Comparison of ENCODE assay signal across 8 cellular contexts in the genomic region with DNA sequence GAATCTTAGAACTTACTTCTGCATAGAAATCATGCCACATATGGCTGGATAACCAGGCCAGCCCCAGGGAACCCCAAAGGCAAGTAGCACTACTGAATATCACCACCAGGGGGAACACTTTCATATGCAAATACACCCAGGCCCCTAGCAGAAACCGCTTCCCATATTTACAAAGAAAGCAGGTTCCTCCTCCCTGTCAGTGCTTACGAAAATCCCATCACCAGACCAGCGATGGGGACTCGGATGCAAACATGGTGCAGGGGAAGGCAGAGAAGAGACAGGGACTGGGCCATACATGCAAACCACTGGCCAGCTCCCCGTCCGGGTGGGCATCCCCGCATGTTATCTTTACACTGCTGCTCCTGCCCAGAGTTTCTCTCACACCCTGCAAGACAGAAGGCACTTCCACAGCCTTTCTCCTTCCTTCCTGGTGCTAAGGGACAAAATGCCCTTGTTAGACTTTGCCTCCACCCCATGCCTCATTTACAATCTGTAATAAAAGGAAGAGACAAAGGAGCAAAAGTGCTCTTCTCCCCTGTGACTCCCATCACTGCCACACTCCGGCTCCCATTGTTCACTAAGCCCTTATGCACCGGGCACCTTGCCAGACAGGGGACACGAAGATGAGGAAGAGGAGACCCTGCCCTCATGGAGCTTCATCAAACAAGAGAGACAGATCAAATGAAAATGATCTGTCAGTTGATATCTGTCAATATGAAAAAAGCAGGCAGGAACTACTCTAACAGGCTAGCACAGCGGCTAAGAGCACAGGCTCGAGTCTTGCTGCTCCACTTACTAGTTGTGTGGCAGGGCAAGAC.
DNase-seq lines count a peak whose midpoint lies in the region; ATAC-seq and TF ChIP-seq lines count a peak whose summit lies in the region.

No MANE protein-coding gene starts in this region.

- peak overlapping the region in 1 of 7 donors; percentile 2 for H3K27ac Mint-ChIP-seq in CD14-positive monocyte

- H3K4me1 Mint-ChIP-seq in CD14-positive monocyte = peaks cover 5% of the 10 kb centered on the region

- H3K9me3 ChIP-seq in left lung = no peaks in the 10 kb centered on the region

- peaks cover 2 to 9% (median 8%) of the 10 kb centered on the region in 3 donors for H3K27me3 Mint-ChIP-seq in CD14-positive monocyte (ENCODE audit: low read depth in 3 of 3)

- no peaks in the 10 kb centered on the region for H3K4me1 ChIP-seq in left lung

- H3K27me3 ChIP-seq in left lung = no peaks in the 10 kb centered on the region

- H3K4me3 Mint-ChIP-seq in CD14-positive monocyte = peak overlapping the region in 1 of 2 donors; percentile 43

- H3K9me3 Mint-ChIP-seq in CD14-positive monocyte = peaks cover 0 to 2% (median 0%) of the 10 kb centered on the region in 7 donors

- ATAC-seq in GM19035 (IDR thresholded peaks at IDR 0.05; ENCODE audit: unreplicated experiment) = peak; percentile 82
- peak; percentile 96 for ATAC-seq in HG03159 (IDR thresholded peaks at IDR 0.05; ENCODE audit: unreplicated experiment)
- peak; percentile 96 for ATAC-seq in left lung

- H3K4me3 ChIP-seq in choroid plexus epithelial cell (ENCODE audit: low read depth, low read length) (no peak overlapping the region), left lung (no peak overlapping the region)

- DNase-seq in CD14-positive monocyte (ENCODE audit: low spot score) = peak; percentile 73
- peak; percentile 13 for DNase-seq in NCI-H446 treated with DMSO at 0.1 percent for 48 hours (lab: John Stamatoyannopoulos, UW)
- peak; percentile 11 for DNase-seq in activated CD4-positive, alpha-beta T cell treated with anti-CD3 and anti-CD28 coated beads for 1 hour
- peak; percentile 93 for DNase-seq in choroid plexus epithelial cell (ENCODE audit: low read depth)
- peak in 1 of 2 donors; percentile 39 for DNase-seq in left lung
- DNase-seq in stimulated activated CD4-positive, alpha-beta T cell treated with anti-CD3 and anti-CD28 coated beads, TNF-alpha, amount 100 ng/mL, for 24 hours (ENCODE audit: low read depth in 3 of 3) = peak; percentile 30 to 54 (median 40)

- TF ChIP-seq CTCF in CD14-positive monocyte (IDR thresholded peaks at IDR 0.05) (peak; percentile 87), choroid plexus epithelial cell (conservative IDR thresholded peaks at IDR 0.05; ENCODE audit: low read depth, low read length) (peak; percentile 94), left lung (IDR thresholded peaks at IDR 0.05) (peak; percentile 91 to 97)

- H3K36me3 ChIP-seq in left lung = peaks cover 0 to 24% of the 10 kb centered on the region in 2 donors

- no peaks in the 10 kb centered on the region for H3K36me3 Mint-ChIP-seq in CD14-positive monocyte

- intact Hi-C loops in CD14-positive monocyte (cut with micrococcal nuclease) (no loop called here), left lung (cut with DNase I) (loop anchor here in 1 of 2 donors (10.0 kb wide), 1 partner anchor 72 kb away; the partner anchor contains the start of gene ZC3H14)

- H3K27ac ChIP-seq in left lung = no peak overlapping the region
